In the genomic region with DNA sequence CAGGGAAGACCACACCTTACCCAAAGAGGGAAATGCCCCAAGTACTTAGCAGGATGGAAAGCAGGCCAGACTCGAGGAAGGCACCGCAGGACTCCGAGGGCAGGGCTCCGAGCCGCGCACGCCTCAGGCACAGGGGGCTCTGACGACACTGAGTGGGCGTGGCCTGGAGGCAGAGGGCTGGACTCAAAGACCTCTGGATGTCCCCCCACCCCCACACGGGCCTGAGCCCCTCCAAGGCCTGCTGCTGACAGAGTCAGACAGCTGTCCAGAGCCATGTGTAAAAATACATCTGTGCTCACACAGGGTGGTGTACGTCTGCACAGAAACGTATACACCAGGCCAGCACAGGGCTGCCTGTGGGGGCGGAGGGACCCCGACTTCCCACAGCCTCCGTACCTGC, we compare ENCODE assay signal across 8 cellular contexts. TPM values are rescaled to one million over a fixed set of nuclear protein-coding genes. Genes with fewer than 3 reads are reported as not detected.
DNase-seq lines count a peak whose midpoint lies in the region; ATAC-seq and TF ChIP-seq lines count a peak whose summit lies in the region.

No MANE protein-coding gene starts in this region.

- no peaks in the 10 kb centered on the region for H3K36me3 Mint-ChIP-seq in glutamatergic neuron (ENCODE audit: unreplicated experiment)

- peaks cover 16% of the 10 kb centered on the region for H3K4me1 ChIP-seq in rectal smooth muscle tissue (ENCODE audit: control insufficient read depth, insufficient read depth, low read length)

- no peak for ATAC-seq in GM18870 (IDR thresholded peaks at IDR 0.05; ENCODE audit: unreplicated experiment)

- H3K9me3 Mint-ChIP-seq in glutamatergic neuron (ENCODE audit: unreplicated experiment): peaks cover 14% of the 10 kb centered on the region

- peak overlapping the region; percentile 94 for H3K4me3 Mint-ChIP-seq in glutamatergic neuron (ENCODE audit: unreplicated experiment)

- H3K27ac Mint-ChIP-seq in glutamatergic neuron (ENCODE audit: unreplicated experiment): peak overlapping the region; percentile 95

- H3K27ac ChIP-seq in rectal smooth muscle tissue (ENCODE audit: low read depth, low read length): peak overlapping the region; percentile 38

- peaks cover 23% of the 10 kb centered on the region for H3K27me3 Mint-ChIP-seq in glutamatergic neuron (ENCODE audit: unreplicated experiment)

- H3K36me3 ChIP-seq in rectal smooth muscle tissue (ENCODE audit: control insufficient read depth, insufficient read depth, low read length): peaks cover 6% of the 10 kb centered on the region

- DNase-seq in ELR (ENCODE audit: low read depth): peak; percentile 84
- DNase-seq in NAMALWA (ENCODE audit: low spot score): peak; percentile 51
- DNase-seq in activated naive CD4-positive, alpha-beta T cell treated with anti-CD3 and anti-CD28 coated beads, Interleukin-2, amount 50 U/mL, for 16 hours: peak; percentile 43
- no peak for DNase-seq in glutamatergic neuron
- no peak for DNase-seq in NOMO-1 treated with DMSO at 0.1 percent for 48 hours (lab: John Stamatoyannopoulos, UW; ENCODE audit: unreplicated experiment)
- DNase-seq in DMS79 treated with DMSO at 0.1 percent for 48 hours (lab: John Stamatoyannopoulos, UW): no peak

- no peak overlapping the region for H3K9ac ChIP-seq in rectal smooth muscle tissue (ENCODE audit: low read length)

- TF ChIP-seq CTCF in glutamatergic neuron (IDR thresholded peaks at IDR 0.05; ENCODE audit: partially characterized antibody, unreplicated experiment): no peak

- H3K4me1 Mint-ChIP-seq in glutamatergic neuron (ENCODE audit: low read depth, unreplicated experiment): peaks cover 37% of the 10 kb centered on the region

- peak overlapping the region; percentile 82 for H3K4me3 ChIP-seq in rectal smooth muscle tissue (ENCODE audit: low read length)

- H3K27me3 ChIP-seq in rectal smooth muscle tissue (ENCODE audit: control insufficient read depth, insufficient read depth, low read length): no peaks in the 10 kb centered on the region

RNA-seq across cellular contexts. Expression of gene AKT1, which starts 1.4 kb away (rescaled TPM):
- total RNA-seq in glutamatergic neuron (ENCODE audit: unreplicated experiment): 300 TPM

RNA-seq across cellular contexts. Expression of gene ZBTB42, which starts 6.8 kb away (rescaled TPM):
- total RNA-seq in glutamatergic neuron (ENCODE audit: unreplicated experiment): 6.0 TPM

RNA-seq across cellular contexts. Expression of gene SIVA1, which starts 41.2 kb away (rescaled TPM):
- total RNA-seq in glutamatergic neuron (ENCODE audit: unreplicated experiment): 30.5 TPM

Comparison
In these comparisons a context has a peak if more than half of its experiments do, and no peak if none do; other contexts are left out.
1. DNase-seq: peak in ELR (single experiment), NAMALWA (single experiment) and activated naive CD4-positive, alpha-beta T cell treated with anti-CD3 and anti-CD28 coated beads, Interleukin-2, amount 50 U/mL, for 16 hours (single experiment); none in glutamatergic neuron (single experiment), NOMO-1 treated with DMSO at 0.1 percent for 48 hours (single experiment) and DMS79 treated with DMSO at 0.1 percent for 48 hours (single experiment).